In the genomic region with DNA sequence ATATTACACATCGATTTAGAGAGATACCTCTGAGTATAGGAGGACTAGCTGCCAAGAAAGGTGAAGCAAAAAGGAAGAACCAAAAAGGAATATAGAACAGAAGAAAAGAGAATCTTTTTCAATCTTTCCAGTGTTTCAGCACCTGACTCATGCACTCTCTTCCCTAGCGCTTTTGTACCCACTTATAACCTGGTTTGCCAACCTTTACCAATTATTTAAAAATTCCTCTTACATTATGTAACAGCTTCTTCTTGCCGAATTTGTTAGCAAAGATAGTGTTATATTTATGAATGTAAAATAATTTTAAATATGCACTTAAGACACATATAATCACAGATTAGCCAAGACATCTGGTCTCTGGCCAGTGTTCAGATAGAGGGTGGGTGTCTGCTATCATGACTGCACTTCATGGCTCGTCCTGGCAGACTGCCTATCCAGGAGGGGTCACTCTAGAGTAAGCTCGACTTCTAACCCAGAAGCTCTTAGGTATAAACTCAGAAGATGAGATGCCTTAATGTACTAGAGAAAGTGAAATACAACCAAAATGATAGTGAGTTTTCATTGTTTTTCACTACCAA, we compare ENCODE assay signal across 9 cellular contexts.
DNase-seq lines count a peak whose midpoint lies in the region; ATAC-seq and TF ChIP-seq lines count a peak whose summit lies in the region.
"Had no signal": no experiment of that assay in that cellular context is flagged by ENCODE, and none has a peak within 500 bp of the region (broad histone marks: within the 10 kb centered on the region; RNA-seq: fewer than 3 reads in every experiment).

No MANE protein-coding gene starts in this region.

- no peak for ATAC-seq in CD4-positive, alpha-beta T cell (ENCODE audit: poor library complexity)

- H3K4me1 ChIP-seq in KMS-11 (ENCODE audit: low read depth, poor library complexity, severe bottlenecking) = peaks cover under 1% of the 10 kb centered on the region

- no peak overlapping the region for H3K4me3 Mint-ChIP-seq in CD4-positive, alpha-beta T cell
- H3K4me3 Mint-ChIP-seq: T-cell had no signal

- no peak overlapping the region for H2AFZ ChIP-seq in KMS-11 (ENCODE audit: low read depth)

- H3K9me3 ChIP-seq in CD4-positive, alpha-beta T cell (ENCODE audit: control insufficient read depth, low read length) = no peaks in the 10 kb centered on the region

- H3K36me3 ChIP-seq in KMS-11 (ENCODE audit: insufficient read depth) (no peaks in the 10 kb centered on the region; the same call in 1 of the 2 replicates), brain microvascular endothelial cell (replicated peaks) (no peaks in the 10 kb centered on the region)

- H4K20me1 ChIP-seq in KMS-11 (ENCODE audit: insufficient read depth) = no peaks in the 10 kb centered on the region

- no peaks in the 10 kb centered on the region for H3K79me2 ChIP-seq in KMS-11 (ENCODE audit: insufficient read depth, low read depth)

- H3K27ac ChIP-seq in KMS-11 = no peak overlapping the region
- no peak overlapping the region for H3K27ac ChIP-seq in brain microvascular endothelial cell
- no peak overlapping the region for H3K27ac ChIP-seq in CD4-positive, alpha-beta T cell (ENCODE audit: low read depth, low read length)

- H3K27me3 ChIP-seq in KMS-11 (ENCODE audit: insufficient read depth, low read depth) (no peaks in the 10 kb centered on the region), brain microvascular endothelial cell (replicated peaks) (no peaks in the 10 kb centered on the region)
- no peaks in the 10 kb centered on the region for H3K27me3 ChIP-seq in CD4-positive, alpha-beta T cell (ENCODE audit: control insufficient read depth, insufficient read depth, low read length)

- CTCF ChIA-PET in CD4-positive, alpha-beta T cell (lab: Charles Lee) = interaction anchor here (1.1 kb wide), 1 partner anchor 280 kb away, joined by 3 read pairs; the partner anchor contains the start of gene TP53I3

- DNase-seq in G401 (ENCODE audit: low spot score) (peak; percentile 23), brain microvascular endothelial cell (peak; percentile 34), lung microvascular endothelial cell (ENCODE audit: low read depth in 2 of 2) (peak; percentile 10 to 23), foreskin melanocyte (no peak), T1000 (lab: John Stamatoyannopoulos, UW) (no peak), DMS79 treated with DMSO at 0.1 percent for 48 hours (lab: John Stamatoyannopoulos, UW) (no peak)
- no peak for DNase-seq in CD4-positive, alpha-beta T cell
- DNase-seq: T-cell had no signal

- TF ChIP-seq CTCF in KMS-11 (conservative IDR thresholded peaks at IDR 0.05; ENCODE audit: low read depth, low read length) (0 out of 2 replicates have a peak, but pooled peaks have one; percentile 18), brain microvascular endothelial cell (IDR thresholded peaks at IDR 0.05; ENCODE audit: low read depth, low read length, missing control alignments) (peak; percentile 44)
- no peak for TF ChIP-seq CTCF in CD4-positive, alpha-beta T cell (IDR thresholded peaks at IDR 0.05)

- H3K9me3 Mint-ChIP-seq in CD4-positive, alpha-beta T cell = no peaks in the 10 kb centered on the region
- H3K9me3 Mint-ChIP-seq: T-cell had no signal

- in situ Hi-C loops in G401 (cut with HindIII; ENCODE audit: low sequenced_read_pairs) (no loop called here), brain microvascular endothelial cell (cut with HindIII; ENCODE audit: low pct_ligation_motif_present, low sequenced_read_pairs) (loop anchor here (25.0 kb wide), 1 partner anchor 108 kb away; no protein-coding TSS in a partner anchor)

- H3K4me3 ChIP-seq in KMS-11 (IDR thresholded peaks at IDR 0.05; ENCODE audit: insufficient read depth, low read depth, low read length) = no peak overlapping the region
- no peak overlapping the region for H3K4me3 ChIP-seq in brain microvascular endothelial cell (ENCODE audit: low read depth, low read length)

- H3K27ac Mint-ChIP-seq in CD4-positive, alpha-beta T cell = no peak overlapping the region

- intact Hi-C loops in CD4-positive, alpha-beta T cell (cut with DNase I, micrococcal nuclease) = no loop called here

- H3K27me3 Mint-ChIP-seq in CD4-positive, alpha-beta T cell = no peaks in the 10 kb centered on the region
- H3K27me3 Mint-ChIP-seq: T-cell had no signal

- peaks cover 49% of the 10 kb centered on the region for H3K36me3 Mint-ChIP-seq in CD4-positive, alpha-beta T cell (ENCODE audit: low read depth)

- H3K4me1 Mint-ChIP-seq in CD4-positive, alpha-beta T cell (ENCODE audit: low read depth) = no peaks in the 10 kb centered on the region
- H3K4me1 Mint-ChIP-seq: T-cell had no signal

- H3K9ac ChIP-seq in KMS-11 = no peak overlapping the region

- POLR2A ChIA-PET in CD4-positive, alpha-beta T cell (lab: Charles Lee) = interaction anchor here (1.3 kb wide), 1 partner anchor 16 kb away, joined by 3 read pairs; no protein-coding TSS in a partner anchor

- H3K4me2 ChIP-seq in KMS-11 = no peak overlapping the region

Comparison
In these comparisons a context has a peak if more than half of its experiments do, and no peak if none do; other contexts are left out.
1. DNase-seq: peak in G401 (single experiment), brain microvascular endothelial cell (single experiment) and lung microvascular endothelial cell (2 of 2); none in CD4-positive, alpha-beta T cell (0 of 10), foreskin melanocyte (single experiment), T1000 (single experiment) and DMS79 treated with DMSO at 0.1 percent for 48 hours (single experiment).